Comparison of ENCODE assay signal across 14 cellular contexts in genomic region chr6:118659513-118660217, GRCh38. TPM values are rescaled to one million over a fixed set of nuclear protein-coding genes. Genes with fewer than 3 reads are reported as not detected.
DNase-seq lines count a peak whose midpoint lies in the region; ATAC-seq and TF ChIP-seq lines count a peak whose summit lies in the region.
"Had no signal": no experiment of that assay in that cellular context is flagged by ENCODE, and none has a peak within 500 bp of the region (broad histone marks: within the 10 kb centered on the region; RNA-seq: fewer than 3 reads in every experiment).

No MANE protein-coding gene starts in this region.

- H3K27me3 Mint-ChIP-seq in nephron progenitor cell (ENCODE audit: low read depth, poor library complexity), result no peaks in the 10 kb centered on the region

- no peaks in the 10 kb centered on the region for H3K36me3 Mint-ChIP-seq in nephron progenitor cell (ENCODE audit: low read depth)
- H3K36me3 Mint-ChIP-seq: natural killer cell had no signal

- no peak for TF ChIP-seq CTCF in HEK293 (tag by site-specific recombination; IDR thresholded peaks at IDR 0.05)
- TF ChIP-seq CTCF in psoas muscle (IDR thresholded peaks at IDR 0.05), result no peak
- no peak for TF ChIP-seq CTCF in nephron progenitor cell (IDR thresholded peaks at IDR 0.05)

- intact Hi-C loops in psoas muscle (cut with DNase I), result loop anchor here in 1 of 2 donors (5.0 to 10.0 kb wide), 2 partner anchors 48 to 115 kb away; no protein-coding TSS in a partner anchor

- POLR2A ChIA-PET in HEK293 (lab: Yijun Ruan, JAX), result interaction anchor here (0.6 to 1.4 kb wide), 2 partner anchors 8 to 10 kb away, joined by 3 to 15 read pairs; partner anchors contain the start of gene CEP85L

- no peak overlapping the region for H3K4me3 Mint-ChIP-seq in nephron progenitor cell
- H3K4me3 Mint-ChIP-seq: dendritic cell treated with granulocyte-macrophage colony-stimulating factor and Interleukin-4, amounts not matched to agents 40 ng/mL and 50 ng/mL, for 4 days had no signal

- WGBS in psoas muscle, 3 donors, result 19 to 30% (median 19%) methylated on average over 9 of the region's 9 CpGs

- no peaks in the 10 kb centered on the region for H3K9me3 Mint-ChIP-seq in nephron progenitor cell
- H3K9me3 Mint-ChIP-seq: dendritic cell treated with granulocyte-macrophage colony-stimulating factor and Interleukin-4, amounts not matched to agents 40 ng/mL and 50 ng/mL, for 4 days; natural killer cell had no signal

- peak; percentile 73 for DNase-seq in NCI-H2171 treated with DMSO at 0.1 percent for 48 hours (lab: John Stamatoyannopoulos, UW)
- DNase-seq in NCI-H2171 (lab: John Stamatoyannopoulos, UW), result no peak
- peak; percentile 37 for DNase-seq in adipocyte (ENCODE audit: low read depth)
- peak; percentile 39 to 83 for DNase-seq in psoas muscle
- DNase-seq in COLO829 (ENCODE audit: low spot score), result no peak
- no peak for DNase-seq in cerebellar nuclear complex (lab: John Stamatoyannopoulos, UW)
- no peak for DNase-seq in nephron progenitor cell
- DNase-seq: foreskin melanocyte, Kasumi-1, natural killer cell, sigmoid colon, upper lobe of left lung had no signal

- peak overlapping the region; percentile 34 for H3K27ac ChIP-seq in HEK293 (ENCODE audit: extremely low read depth, low read depth, low read length)
- peak overlapping the region; percentile 59 for H3K27ac ChIP-seq in psoas muscle
- H3K27ac ChIP-seq: sigmoid colon, upper lobe of left lung had no signal

- ATAC-seq in psoas muscle, result peak; percentile 69 to 96 (median 86)
- ATAC-seq: natural killer cell had no signal

- CTCF ChIA-PET in HEK293 (lab: Yijun Ruan, JAX), result interaction anchor here (1.1 to 1.2 kb wide), 2 partner anchors 8 to 94 kb away, joined by 3 read pairs; partner anchors contain the start of gene CEP85L

- H3K36me3 ChIP-seq in HEK293 (ENCODE audit: control insufficient read depth in 2 of 2, insufficient read depth in 1 of 2, low read length in 2 of 2), result no peaks in the 10 kb centered on the region
- no peaks in the 10 kb centered on the region for H3K36me3 ChIP-seq in adipocyte (ENCODE audit: control insufficient read depth, insufficient read depth, low read length, severe bottlenecking)
- H3K36me3 ChIP-seq in psoas muscle (ENCODE audit: insufficient read depth in 1 of 2, low read depth in 1 of 2), result no peaks in the 10 kb centered on the region
- H3K36me3 ChIP-seq: sigmoid colon, upper lobe of left lung had no signal

- peak overlapping the region; percentile 21 for H3K9ac ChIP-seq in adipocyte (ENCODE audit: low read length)

- H3K27me3 ChIP-seq in adipocyte (replicated peaks; ENCODE audit: control insufficient read depth, insufficient read depth, low read length) (no peaks in the 10 kb centered on the region), psoas muscle (ENCODE audit: insufficient read depth in 3 of 3, low read length in 2 of 3) (no peaks in the 10 kb centered on the region)
- H3K27me3 ChIP-seq: sigmoid colon, upper lobe of left lung had no signal

- peaks cover 14% of the 10 kb centered on the region for H3K4me1 ChIP-seq in HEK293 (ENCODE audit: control insufficient read depth, insufficient read depth, low read length)
- no peaks in the 10 kb centered on the region for H3K4me1 ChIP-seq in adipocyte (ENCODE audit: control insufficient read depth, insufficient read depth, low read length)
- H3K4me1 ChIP-seq in psoas muscle, result peaks cover 28% of the 10 kb centered on the region
- H3K4me1 ChIP-seq: sigmoid colon, upper lobe of left lung had no signal

- no peaks in the 10 kb centered on the region for H3K9me3 ChIP-seq in HEK293 (ENCODE audit: control insufficient read depth, insufficient read depth, low read depth, low read length)
- no peaks in the 10 kb centered on the region for H3K9me3 ChIP-seq in adipocyte (ENCODE audit: control insufficient read depth, low read length)
- no peaks in the 10 kb centered on the region for H3K9me3 ChIP-seq in psoas muscle
- H3K9me3 ChIP-seq: sigmoid colon, upper lobe of left lung had no signal

- no peak overlapping the region for H3K27ac Mint-ChIP-seq in nephron progenitor cell
- H3K27ac Mint-ChIP-seq: dendritic cell treated with granulocyte-macrophage colony-stimulating factor and Interleukin-4, amounts not matched to agents 40 ng/mL and 50 ng/mL, for 4 days had no signal

- no peaks in the 10 kb centered on the region for H3K4me1 Mint-ChIP-seq in nephron progenitor cell

- H3K4me3 ChIP-seq in HEK293 (ENCODE audit: low read depth, low read length) (no peak overlapping the region), adipocyte (ENCODE audit: low read length) (no peak overlapping the region), psoas muscle (peak overlapping the region; percentile 26)
- H3K4me3 ChIP-seq: sigmoid colon, upper lobe of left lung had no signal

TF ChIP-seq in HEK293, 187 proteins besides CTCF, POLR2A, EP300 and RAD21:
- TF ChIP-seq SALL2 (tag by site-specific recombination; IDR thresholded peaks at IDR 0.05; ENCODE audit: borderline replicate concordance) (no peak), ZNF335 (tag by site-specific recombination; conservative IDR thresholded peaks at IDR 0.05) (peak; percentile 67), ZBTB48 (tag by site-specific recombination; IDR thresholded peaks at IDR 0.05) (0 out of 2 replicates have a peak, but pooled peaks have one; percentile 20)

RNA-seq across cellular contexts. Expression of gene CEP85L, which starts 8.3 kb away (rescaled TPM):
- total RNA-seq in psoas muscle, result 10 to 100 TPM; 18.9 to 25.1 (median 21.9) TPM
- polyA plus RNA-seq in psoas muscle, result 1 to 10 TPM; 2.3 to 6.9 (median 5.0) TPM

Comparison
In these comparisons a context has a peak if more than half of its experiments do, and no peak if none do; other contexts are left out.
1. DNase-seq: peak in NCI-H2171 treated with DMSO at 0.1 percent for 48 hours (single experiment), adipocyte (single experiment) and psoas muscle (2 of 2); none in NCI-H2171 (single experiment), COLO829 (single experiment), cerebellar nuclear complex (0 of 2) and nephron progenitor cell (single experiment).